1 cellular context compared by ENCODE assay signal in genomic region chr22:39526736-39527171, GRCh38.
TF ChIP-seq lines count a peak whose summit lies in the region.

No MANE protein-coding gene starts in this region.

TF ChIP-seq in GM23338, 12 proteins besides CTCF, POLR2A, EP300 and RAD21 (continued from another document):
- TF ChIP-seq ZNF462 (CRISPR knock-in tag; IDR thresholded peaks at IDR 0.05) (no peak), EZH2phosphoT487 (IDR thresholded peaks at IDR 0.05; ENCODE audit: unreplicated experiment) (no peak), CREB1 (CRISPR knock-in tag; IDR thresholded peaks at IDR 0.05; ENCODE audit: low read depth) (no peak)
